ENCODE assay signal across 25 cellular contexts in the genomic region with DNA sequence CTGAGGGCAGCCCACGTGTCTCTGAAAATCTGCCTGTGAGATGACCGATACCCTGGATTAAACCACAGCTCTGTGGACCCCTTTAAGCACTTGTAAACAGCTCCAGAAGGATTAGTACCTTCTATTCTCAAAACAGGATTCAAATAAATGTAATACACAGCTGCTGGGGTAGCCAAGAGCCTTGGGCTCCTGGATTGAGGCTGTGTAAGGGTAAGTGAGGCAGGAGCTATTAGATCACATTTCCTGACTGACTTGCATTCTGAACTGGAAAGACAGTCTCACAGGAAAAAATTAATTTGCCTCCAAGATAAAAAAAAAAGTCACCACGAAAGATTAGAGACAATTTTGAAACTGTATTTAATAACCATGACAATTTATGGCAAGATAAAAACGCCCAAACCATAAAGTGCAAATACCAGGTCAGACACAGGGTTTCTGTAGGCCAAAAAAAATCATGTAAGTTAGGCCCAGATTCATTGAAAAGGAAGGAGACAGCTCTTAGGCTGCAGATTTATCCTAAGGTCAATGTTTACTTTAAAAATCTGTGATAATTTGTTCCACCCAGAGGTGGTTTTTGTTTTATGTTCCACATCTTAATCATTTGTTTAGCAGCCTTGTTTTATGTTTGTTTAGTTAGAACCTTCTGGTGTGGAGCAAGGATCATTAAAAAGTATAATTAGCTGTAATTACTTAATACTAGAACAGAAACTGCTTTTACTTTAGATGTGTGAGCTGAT.
A peak's percentile ranks its signal among the peaks of the same experiment; 100 is the strongest.
DNase-seq lines count a peak whose midpoint lies in the region; ATAC-seq and TF ChIP-seq lines count a peak whose summit lies in the region.
"Had no signal": no experiment of that assay in that cellular context is flagged by ENCODE, and none has a peak within 500 bp of the region (broad histone marks: within the 10 kb centered on the region; RNA-seq: fewer than 3 reads in every experiment).

No MANE protein-coding gene starts in this region.

- no peak for ATAC-seq in HG03280 (IDR thresholded peaks at IDR 0.05; ENCODE audit: unreplicated experiment)
- ATAC-seq: activated CD8-positive, alpha-beta T cell treated with anti-CD3 and anti-CD28 coated beads, Interleukin-2, amount 10 ng/mL, durations not matched to agents 7 days and 5 days; gastrocnemius medialis; natural killer cell treated with Interleukin-12 subunit alpha and Interleukin-12 subunit beta and Interleukin-15 and Interleukin-18, amount 100 ng/mL, for 72 hours; psoas muscle; stimulated activated naive CD8-positive, alpha-beta T cell treated with anti-CD3 and anti-CD28 coated beads, Interleukin-15, amount 100 ng/mL, for 72 hours had no signal

- no peak overlapping the region for H3K4me3 ChIP-seq in SJCRH30
- no peak overlapping the region for H3K4me3 ChIP-seq in hepatocyte
- H3K4me3 ChIP-seq in A673 (ENCODE audit: low read depth, low read length, poor library complexity, severe bottlenecking), result no peak overlapping the region
- H3K4me3 ChIP-seq: gastrocnemius medialis, psoas muscle, SK-N-MC had no signal

- no peaks in the 10 kb centered on the region for H3K9me2 ChIP-seq in hepatocyte (replicated peaks; ENCODE audit: insufficient read depth)

- peak overlapping the region; percentile 34; the same call in 1 of the 2 replicates for H3K27ac Mint-ChIP-seq in HFFc6
- H3K27ac Mint-ChIP-seq: activated B cell treated with CpG ODN at 0.5 μM for 24 hours; activated CD8-positive, alpha-beta T cell treated with anti-CD3 and anti-CD28 coated beads, Interleukin-2, amount 10 ng/mL, durations not matched to agents 7 days and 5 days; memory B cell; natural killer cell treated with Interleukin-12 subunit alpha and Interleukin-12 subunit beta and Interleukin-15 and Interleukin-18, amount 100 ng/mL, for 72 hours; stimulated activated naive CD8-positive, alpha-beta T cell treated with anti-CD3 and anti-CD28 coated beads, Interleukin-15, amount 100 ng/mL, for 72 hours had no signal

- no peaks in the 10 kb centered on the region for H3K36me3 Mint-ChIP-seq in HFFc6 (ENCODE audit: low read depth)
- H3K36me3 Mint-ChIP-seq: natural killer cell treated with Interleukin-12 subunit alpha and Interleukin-12 subunit beta and Interleukin-15 and Interleukin-18, amount 100 ng/mL, for 72 hours had no signal

- intact Hi-C loops in A673 (cut with micrococcal nuclease; ENCODE audit: unreplicated experiment), result no loop called here

- H3K27me3 ChIP-seq in SJCRH30 (no peaks in the 10 kb centered on the region), hepatocyte (no peaks in the 10 kb centered on the region), A673 (replicated peaks; ENCODE audit: insufficient read depth, low read depth, low read length, poor library complexity) (no peaks in the 10 kb centered on the region)
- H3K27me3 ChIP-seq: gastrocnemius medialis had no signal

- no peak for DNase-seq in HFFc6
- DNase-seq in SJCRH30, result peak; percentile 23 to 45
- no peak for DNase-seq in hepatocyte (ENCODE audit: low spot score)
- DNase-seq in renal cortical epithelial cell (ENCODE audit: low read depth), result peak; percentile 66
- no peak for DNase-seq in GM19240 (ENCODE audit: insufficient read length, low spot score)
- DNase-seq in A673 (ENCODE audit: low spot score), result no peak
- DNase-seq: activated B cell treated with CpG ODN at 0.5 μM for 24 hours; activated CD8-positive, alpha-beta T cell treated with anti-CD3 and anti-CD28 coated beads, Interleukin-2, amount 10 ng/mL, durations not matched to agents 7 days and 5 days; activated naive CD4-positive, alpha-beta T cell treated with Interleukin-2 at 50 U/mL for 16 hours; activated T-cell treated with anti-CD3 and anti-CD28 coated beads, Interleukin-2, amount 50 U/mL, for 1 hour; AML-193; amniotic stem cell; DMS79 treated with DMSO at 0.1 percent for 48 hours; gastrocnemius medialis; H9; NCI-H1694 treated with DMSO at 0.1 percent for 48 hours; NCI-H345; psoas muscle; stimulated activated CD4-positive, alpha-beta T cell treated with anti-CD3 and anti-CD28 coated beads, Interleukin-4, amount 100 ng/mL, for 4 hours; stimulated activated naive CD8-positive, alpha-beta T cell treated with anti-CD3 and anti-CD28 coated beads, Interleukin-15, amount 100 ng/mL, for 72 hours; trophoblast cell had no signal

- BruUV-seq in A673 (replicated peaks; lab: Mats Ljungman, UMichigan), result no TSS peak

- peaks cover 23% of the 10 kb centered on the region for H3K4me1 Mint-ChIP-seq in HFFc6 (ENCODE audit: low read depth)
- H3K4me1 Mint-ChIP-seq: activated B cell treated with CpG ODN at 0.5 μM for 24 hours; memory B cell; stimulated activated naive CD8-positive, alpha-beta T cell treated with anti-CD3 and anti-CD28 coated beads, Interleukin-15, amount 100 ng/mL, for 72 hours had no signal

- CTCF ChIA-PET in A673 (lab: Charles Lee), result no interaction called here

- no peaks in the 10 kb centered on the region for H3K9me3 Mint-ChIP-seq in HFFc6
- H3K9me3 Mint-ChIP-seq: H9; memory B cell; natural killer cell treated with Interleukin-12 subunit alpha and Interleukin-12 subunit beta and Interleukin-15 and Interleukin-18, amount 100 ng/mL, for 72 hours; stimulated activated naive CD8-positive, alpha-beta T cell treated with anti-CD3 and anti-CD28 coated beads, Interleukin-15, amount 100 ng/mL, for 72 hours had no signal

- no peaks in the 10 kb centered on the region for H3K79me2 ChIP-seq in hepatocyte

- H3K4me1 ChIP-seq in SJCRH30 (peaks cover 29% of the 10 kb centered on the region), hepatocyte (ENCODE audit: insufficient read depth) (peaks cover 20% of the 10 kb centered on the region), A673 (ENCODE audit: insufficient read depth, low read length, poor library complexity, severe bottlenecking) (no peaks in the 10 kb centered on the region)

- peak overlapping the region; percentile 38 for H3K4me2 ChIP-seq in hepatocyte

- no peaks in the 10 kb centered on the region for H3K36me3 ChIP-seq in SJCRH30
- H3K36me3 ChIP-seq in hepatocyte (replicated peaks; ENCODE audit: insufficient read depth, low read depth), result no peaks in the 10 kb centered on the region
- H3K36me3 ChIP-seq in A673 (ENCODE audit: insufficient read depth, low read length, poor library complexity, severe bottlenecking), result no peaks in the 10 kb centered on the region
- H3K36me3 ChIP-seq: gastrocnemius medialis had no signal

- no peaks in the 10 kb centered on the region for H3K9me3 ChIP-seq in SJCRH30 (replicated peaks)
- no peaks in the 10 kb centered on the region for H3K9me3 ChIP-seq in hepatocyte (ENCODE audit: low read depth)
- H3K9me3 ChIP-seq in A673 (ENCODE audit: low read depth, low read length, poor library complexity, severe bottlenecking), result no peaks in the 10 kb centered on the region
- H3K9me3 ChIP-seq: gastrocnemius medialis, psoas muscle had no signal

- TF ChIP-seq CTCF in HFFc6 (IDR thresholded peaks at IDR 0.05) (no peak), hepatocyte (IDR thresholded peaks at IDR 0.05; ENCODE audit: poor library complexity) (no peak), A673 (conservative IDR thresholded peaks at IDR 0.05; ENCODE audit: low read depth, low read length) (no peak)

- no peak overlapping the region for H3K4me3 Mint-ChIP-seq in HFFc6
- H3K4me3 Mint-ChIP-seq: activated B cell treated with CpG ODN at 0.5 μM for 24 hours; activated CD8-positive, alpha-beta T cell treated with anti-CD3 and anti-CD28 coated beads, Interleukin-2, amount 10 ng/mL, durations not matched to agents 7 days and 5 days; H9; memory B cell; natural killer cell treated with Interleukin-12 subunit alpha and Interleukin-12 subunit beta and Interleukin-15 and Interleukin-18, amount 100 ng/mL, for 72 hours; stimulated activated naive CD8-positive, alpha-beta T cell treated with anti-CD3 and anti-CD28 coated beads, Interleukin-15, amount 100 ng/mL, for 72 hours had no signal

- no peaks in the 10 kb centered on the region for H4K20me1 ChIP-seq in hepatocyte (ENCODE audit: insufficient read depth, poor library complexity, severe bottlenecking)

- H3K27ac ChIP-seq in SJCRH30 (peak overlapping the region; percentile 37), hepatocyte (peak overlapping the region; percentile 84), A673 (ENCODE audit: low read depth, low read length, poor library complexity, severe bottlenecking) (no peak overlapping the region)
- H3K27ac ChIP-seq: gastrocnemius medialis, psoas muscle, SK-N-MC had no signal

- no peaks in the 10 kb centered on the region; the same call in 1 of the 2 replicates for H3K27me3 Mint-ChIP-seq in HFFc6 (ENCODE audit: insufficient read depth)
- H3K27me3 Mint-ChIP-seq: activated B cell treated with CpG ODN at 0.5 μM for 24 hours; memory B cell; natural killer cell treated with Interleukin-12 subunit alpha and Interleukin-12 subunit beta and Interleukin-15 and Interleukin-18, amount 100 ng/mL, for 72 hours; stimulated activated naive CD8-positive, alpha-beta T cell treated with anti-CD3 and anti-CD28 coated beads, Interleukin-15, amount 100 ng/mL, for 72 hours had no signal

- 44% methylated on average over 4 of the region's 4 CpGs for WGBS in hepatocyte (ENCODE audit: low lambda C conversion rate, missing lambda C conversion rate)

- no peak overlapping the region for H2AFZ ChIP-seq in hepatocyte

- POLR2A ChIA-PET in A673 (lab: Charles Lee; ENCODE audit: low non-redundant PET), result no interaction called here

Comparison
In these comparisons a context has a peak if more than half of its experiments do, and no peak if none do; other contexts are left out.
1. DNase-seq: peak in SJCRH30 (2 of 2) and renal cortical epithelial cell (single experiment); none in HFFc6 (single experiment), hepatocyte (single experiment), GM19240 (single experiment) and A673 (single experiment).